In genomic region chr10:78184851-78185692, GRCh38 we compare ENCODE assay signal across 22 cellular contexts.
DNase-seq lines count a peak whose midpoint lies in the region; ATAC-seq, FAIRE-seq and TF ChIP-seq lines count a peak whose summit lies in the region.
"Had no signal": no experiment of that assay in that cellular context is flagged by ENCODE, and none has a peak within 500 bp of the region (broad histone marks: within the 10 kb centered on the region; RNA-seq: fewer than 3 reads in every experiment).

No MANE protein-coding gene starts in this region.

- H2BK120ac ChIP-seq in mesenchymal stem cell (ENCODE audit: low read depth, low read length): no peak overlapping the region

- H3K9ac ChIP-seq in K562 (ENCODE audit: insufficient read depth in 1 of 2, low read depth in 2 of 2, low read length in 2 of 2) (no peak overlapping the region), mesenchymal stem cell (ENCODE audit: low read length) (no peak overlapping the region)
- H3K9ac ChIP-seq: SK-N-SH had no signal

- no peaks in the 10 kb centered on the region for H3K79me2 ChIP-seq in K562 (ENCODE audit: control insufficient read depth, insufficient read depth, low read length)

- no peak for TF ChIP-seq RAD21 in K562 (CRISPR knock-in tag; conservative IDR thresholded peaks at IDR 0.05 in 1 of 2, IDR thresholded peaks at IDR 0.05 in 1 of 2)

- H3K4me2 ChIP-seq in K562 (ENCODE audit: insufficient read depth, low read length): no peak overlapping the region
- no peak overlapping the region for H3K4me2 ChIP-seq in mesenchymal stem cell (ENCODE audit: low read length, poor library complexity, severe bottlenecking)
- H3K4me2 ChIP-seq: SK-N-SH had no signal

- no peak overlapping the region for H3K4me3 Mint-ChIP-seq in activated CD4-positive, alpha-beta T cell treated with anti-CD3 and anti-CD28 coated beads for 36 hours
- H3K4me3 Mint-ChIP-seq: T-cell had no signal

- CTCF ChIA-PET in HEK293 (lab: Yijun Ruan, JAX): interaction anchor here (0.7 kb wide), 1 partner anchor 24 kb away, joined by 3 read pairs; no protein-coding TSS in a partner anchor
- CTCF ChIA-PET in K562 (lab: Yijun Ruan, JAX; ENCODE audit: low intra/inter-chr PET ratio): no interaction called here
- CTCF ChIA-PET in activated CD4-positive, alpha-beta T cell treated with anti-CD3 and anti-CD28 coated beads for 36 hours (lab: Charles Lee): interaction anchor here (1.1 kb wide), 1 partner anchor 9 kb away, joined by 3 read pairs; no protein-coding TSS in a partner anchor

- H2AFZ ChIP-seq in K562 (ENCODE audit: low read depth, low read length) (no peak overlapping the region), mesenchymal stem cell (ENCODE audit: low read depth, low read length) (no peak overlapping the region)

- no peak overlapping the region for H3K14ac ChIP-seq in mesenchymal stem cell (ENCODE audit: low read length in 2 of 2)

- no peak overlapping the region for H3K18ac ChIP-seq in mesenchymal stem cell (ENCODE audit: low read depth in 1 of 2, low read length in 2 of 2)

- no peak overlapping the region for H2AK5ac ChIP-seq in mesenchymal stem cell (ENCODE audit: low read length, severe bottlenecking)

- H3K4me1 ChIP-seq in HEK293 (ENCODE audit: control insufficient read depth, insufficient read depth, low read length): no peaks in the 10 kb centered on the region
- H3K4me1 ChIP-seq in K562 (replicated peaks in 1 of 2; ENCODE audit: control insufficient read depth in 2 of 2, insufficient read depth in 2 of 2, low read length in 2 of 2): no peaks in the 10 kb centered on the region
- H3K4me1 ChIP-seq in mesenchymal stem cell (ENCODE audit: control insufficient read depth, insufficient read depth, low read depth, low read length): peaks cover 2% of the 10 kb centered on the region

- DNase-seq in A172 (ENCODE audit: low spot score) (peak; percentile 44), K562 (ENCODE audit: extremely low read depth in 1 of 4, low spot score in 3 of 4) (no peak), mesenchymal stem cell (no peak), NCI-H128 (lab: John Stamatoyannopoulos, UW; ENCODE audit: unreplicated experiment) (no peak)
- DNase-seq in activated CD4-positive, alpha-beta T cell treated with anti-CD3 and anti-CD28 coated beads for 36 hours: no peak
- DNase-seq: COR-L47, HCEC 1CT, KBM-7, NCI-H1048, NCI-H446 treated with DMSO at 0.1 percent for 48 hours, NCI-H774, PC-3, SK-N-SH, T-cell had no signal

- peak overlapping the region; percentile 16 for H4K8ac ChIP-seq in mesenchymal stem cell (ENCODE audit: low read length)

- H2BK5ac ChIP-seq in mesenchymal stem cell (ENCODE audit: low read depth, low read length, poor library complexity, severe bottlenecking): no peak overlapping the region

- POLR2A ChIA-PET in HEK293 (lab: Yijun Ruan, JAX) (no interaction called here), K562 (lab: Yijun Ruan, JAX) (interaction anchor here (0.8 to 1.6 kb wide), 2 partner anchors 9 to 27 kb away, joined by 3 to 4 read pairs; no protein-coding TSS in a partner anchor)
- POLR2A ChIA-PET in activated CD4-positive, alpha-beta T cell treated with anti-CD3 and anti-CD28 coated beads for 36 hours (lab: Charles Lee): no interaction called here

- ATAC-seq in K562 (no peak), GM21529 (IDR thresholded peaks at IDR 0.05; ENCODE audit: unreplicated experiment) (no peak), HG03469 (IDR thresholded peaks at IDR 0.05; ENCODE audit: unreplicated experiment) (no peak)
- ATAC-seq in activated CD4-positive, alpha-beta T cell treated with anti-CD3 and anti-CD28 coated beads for 36 hours: no peak
- ATAC-seq: PC-3, Right ventricle myocardium inferior, T-cell had no signal

- no peaks in the 10 kb centered on the region for H3K9me3 Mint-ChIP-seq in activated CD4-positive, alpha-beta T cell treated with anti-CD3 and anti-CD28 coated beads for 36 hours (ENCODE audit: low read depth)
- H3K9me3 Mint-ChIP-seq: T-cell had no signal

- no peak overlapping the region for H3K4me3 ChIP-seq in HEK293 (ENCODE audit: low read depth, low read length)
- no peak overlapping the region for H3K4me3 ChIP-seq in K562
- H3K4me3 ChIP-seq in mesenchymal stem cell (ENCODE audit: insufficient read depth in 1 of 2, low read depth in 1 of 2, low read length in 2 of 2): no peak overlapping the region

- H3K23ac ChIP-seq in mesenchymal stem cell (ENCODE audit: low read length in 2 of 2): no peak overlapping the region

- no peak for TF ChIP-seq POLR2A in K562 (conservative IDR thresholded peaks at IDR 0.05)

- no peaks in the 10 kb centered on the region for H3K4me1 Mint-ChIP-seq in activated CD4-positive, alpha-beta T cell treated with anti-CD3 and anti-CD28 coated beads for 36 hours
- H3K4me1 Mint-ChIP-seq: T-cell had no signal

- no peak overlapping the region for H2BK12ac ChIP-seq in mesenchymal stem cell (ENCODE audit: low read length in 2 of 2)

- under 1% methylated on average over 19 of the region's 19 CpGs for WGBS in K562 (ENCODE audit: insufficient coverage, low coverage, missing lambda C conversion rate)
- WGBS in mesenchymal stem cell: 95% methylated on average over 19 of the region's 19 CpGs

- no TSS peak for BruUV-seq in K562 (replicated peaks; lab: Mats Ljungman, UMichigan)

- H3K27ac ChIP-seq in HEK293 (ENCODE audit: extremely low read depth, low read depth, low read length) (no peak overlapping the region), K562 (ENCODE audit: extremely low read depth, low read depth, low read length) (no peak overlapping the region), mesenchymal stem cell (ENCODE audit: low read length, poor library complexity, severe bottlenecking) (no peak overlapping the region)
- H3K27ac ChIP-seq: HL-60 had no signal

- no peaks in the 10 kb centered on the region for H3K27me3 Mint-ChIP-seq in activated CD4-positive, alpha-beta T cell treated with anti-CD3 and anti-CD28 coated beads for 36 hours

- H4K20me1 ChIP-seq in K562 (replicated peaks; ENCODE audit: control insufficient read depth, insufficient read depth, low read length): peaks cover 20% of the 10 kb centered on the region

- H3K27me3 ChIP-seq in K562 (ENCODE audit: control insufficient read depth in 2 of 2, insufficient read depth in 2 of 2, low read length in 2 of 2): peaks cover 4 to 46% of the 10 kb centered on the region in 2 experiments; a peak in 4 of 5 replicates
- H3K27me3 ChIP-seq in mesenchymal stem cell (ENCODE audit: control insufficient read depth in 1 of 2, insufficient read depth in 1 of 2, low read length in 2 of 2): peaks cover 16 to 22% of the 10 kb centered on the region in 2 experiments

- H3K4ac ChIP-seq in mesenchymal stem cell (ENCODE audit: low read depth in 1 of 2, low read length in 2 of 2): no peak overlapping the region

- FAIRE-seq in K562 (lab: Jason Lieb, UNC): no peak
- FAIRE-seq: GM19239, HTR-8/SVneo had no signal

- H4K91ac ChIP-seq in mesenchymal stem cell (ENCODE audit: low read length): no peak overlapping the region

- TF ChIP-seq CTCF in HEK293 (tag by site-specific recombination; IDR thresholded peaks at IDR 0.05) (no peak), K562 (IDR thresholded peaks at IDR 0.05 in 2 of 3, conservative IDR thresholded peaks at IDR 0.05 in 1 of 3; ENCODE audit: insufficient read depth in 2 of 3, low read depth in 1 of 3, low read length in 3 of 3) (no peak)

- H3K79me1 ChIP-seq in mesenchymal stem cell (replicated peaks; ENCODE audit: low read length, poor library complexity, severe bottlenecking): no peaks in the 10 kb centered on the region

- H3K9me1 ChIP-seq in K562 (ENCODE audit: control insufficient read depth, insufficient read depth, low read length): no peaks in the 10 kb centered on the region

- no peak overlapping the region for H2BK15ac ChIP-seq in mesenchymal stem cell (ENCODE audit: low read depth, poor library complexity, severe bottlenecking)

- H3K36me3 ChIP-seq in HEK293 (ENCODE audit: control insufficient read depth in 2 of 2, insufficient read depth in 1 of 2, low read length in 2 of 2): no peaks in the 10 kb centered on the region
- no peaks in the 10 kb centered on the region for H3K36me3 ChIP-seq in K562 (ENCODE audit: control insufficient read depth, insufficient read depth, low read length)
- no peaks in the 10 kb centered on the region for H3K36me3 ChIP-seq in mesenchymal stem cell (ENCODE audit: control insufficient read depth in 1 of 2, insufficient read depth in 2 of 2, low read depth in 1 of 2, low read length in 2 of 2)

- H3K9me3 ChIP-seq in HEK293 (ENCODE audit: control insufficient read depth, insufficient read depth, low read depth, low read length) (no peaks in the 10 kb centered on the region), K562 (replicated peaks; ENCODE audit: control insufficient read depth, insufficient read depth, low read depth, low read length) (no peaks in the 10 kb centered on the region), mesenchymal stem cell (ENCODE audit: control insufficient read depth, low read length) (peaks cover 7% of the 10 kb centered on the region)
- H3K9me3 ChIP-seq: SK-N-SH had no signal

- in situ Hi-C loops in K562 (cut with MboI): no loop called here

- TF ChIP-seq EP300 in K562 (IDR thresholded peaks at IDR 0.05; ENCODE audit: low read length): no peak

- intact Hi-C loops in K562 (cut with micrococcal nuclease): no loop called here
- intact Hi-C loops in activated CD4-positive, alpha-beta T cell treated with anti-CD3 and anti-CD28 coated beads for 36 hours (cut with DNase I, micrococcal nuclease): no loop called here

- H3K36me3 Mint-ChIP-seq in activated CD4-positive, alpha-beta T cell treated with anti-CD3 and anti-CD28 coated beads for 36 hours (ENCODE audit: low read depth): no peaks in the 10 kb centered on the region
- H3K36me3 Mint-ChIP-seq: CD14-positive monocyte, T-cell had no signal

- H3K27ac Mint-ChIP-seq in activated CD4-positive, alpha-beta T cell treated with anti-CD3 and anti-CD28 coated beads for 36 hours: no peak overlapping the region
- H3K27ac Mint-ChIP-seq: T-cell had no signal

TF ChIP-seq in HEK293, 187 proteins besides CTCF, POLR2A, EP300 and RAD21:
- TF ChIP-seq KLF7 (tag by site-specific recombination; IDR thresholded peaks at IDR 0.05; ENCODE audit: borderline replicate concordance): no peak
- no peak for TF ChIP-seq REPIN1 (tag by site-specific recombination; IDR thresholded peaks at IDR 0.05; ENCODE audit: low read depth)
- TF ChIP-seq ZNF558 (tag by site-specific recombination; IDR thresholded peaks at IDR 0.05): no peak
- TF ChIP-seq ZNF501 (tag by site-specific recombination; IDR thresholded peaks at IDR 0.05): no peak
- no peak for TF ChIP-seq ZNF473 (tag by site-specific recombination; IDR thresholded peaks at IDR 0.05)
- TF ChIP-seq ZNF768 (tag by site-specific recombination; IDR thresholded peaks at IDR 0.05): peak; percentile 46; the same call in 1 of the 2 replicates

TF ChIP-seq in K562, 482 proteins besides CTCF, POLR2A, EP300 and RAD21:
- TF ChIP-seq ZFP36 (IDR thresholded peaks at IDR 0.05; ENCODE audit: low read depth, low read length, partially characterized antibody) (peak; percentile 74), BCOR (IDR thresholded peaks at IDR 0.05) (0 out of 2 replicates have a peak, but pooled peaks have one; percentile 14), MCM2 (IDR thresholded peaks at IDR 0.05; ENCODE audit: low read depth) (no peak), RBM25 (IDR thresholded peaks at IDR 0.05; ENCODE audit: low read depth, low read length, severe bottlenecking) (peak; percentile 27)
